ENCODE assay signal across 8 cellular contexts in the genomic region with DNA sequence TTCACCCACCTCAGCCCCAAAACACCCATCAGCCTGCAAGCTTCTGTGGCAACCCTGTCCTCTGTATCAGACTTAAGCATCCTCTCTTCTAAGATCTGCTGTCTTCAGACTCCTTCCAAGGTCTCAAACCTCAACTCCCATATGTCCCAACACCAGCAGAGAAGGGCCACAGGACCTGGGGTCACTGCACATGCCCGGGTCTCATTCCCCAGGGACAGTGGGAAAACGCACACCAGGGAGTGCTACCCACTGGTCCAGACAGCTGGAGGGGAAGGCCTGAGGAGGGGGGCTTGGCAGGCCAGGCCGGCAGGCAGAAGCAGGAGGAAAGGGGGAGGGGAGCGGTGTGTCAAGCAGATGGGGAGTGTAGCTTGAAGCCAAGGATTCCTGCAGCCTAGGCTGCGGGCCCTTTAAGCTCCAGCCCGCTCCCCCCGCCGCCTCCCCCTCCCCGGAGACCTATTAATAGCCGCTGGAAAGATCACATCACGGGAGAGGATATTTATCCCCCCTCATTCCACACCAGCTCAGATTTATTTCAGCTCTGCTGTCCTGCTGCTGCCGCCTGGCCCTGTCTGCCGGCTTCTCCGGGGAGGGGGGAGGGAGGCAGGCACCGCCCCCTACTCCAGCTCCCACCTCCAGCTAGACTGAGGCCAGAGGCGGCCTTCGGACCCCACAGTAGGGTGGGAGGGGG. TPM values are rescaled to one million over a fixed set of nuclear protein-coding genes. Genes with fewer than 3 reads are reported as not detected.
DNase-seq lines count a peak whose midpoint lies in the region; ATAC-seq and TF ChIP-seq lines count a peak whose summit lies in the region.

No MANE protein-coding gene starts in this region.

- DNase-seq in GM04504 (ENCODE audit: low read depth) (peak; percentile 87), NCI-H82 (lab: John Stamatoyannopoulos, UW) (peak; percentile 99), coronary artery (ENCODE audit: low spot score) (peak; percentile 92), left lung (peak; percentile 76 to 82), stromal cell of bone marrow (ENCODE audit: low read depth) (peak; percentile 85), GM19240 (ENCODE audit: insufficient read length, low spot score) (no peak)
- DNase-seq in central memory CD4-positive, alpha-beta T cell, result no peak

- intact Hi-C loops in left lung (cut with DNase I), result no loop called here

- H3K4me3 ChIP-seq in coronary artery (peak overlapping the region; percentile 82), left lung (peak overlapping the region; percentile 7 to 33)

- H3K4me1 ChIP-seq in left lung, result peaks cover 58 to 74% of the 10 kb centered on the region in 2 donors

- peak overlapping the region; percentile 96 to 100 for H3K27ac ChIP-seq in coronary artery
- peak overlapping the region; percentile 82 to 95 for H3K27ac ChIP-seq in left lung

- TF ChIP-seq CTCF in coronary artery (IDR thresholded peaks at IDR 0.05) (no peak), left lung (IDR thresholded peaks at IDR 0.05) (no peak)

- ATAC-seq in left lung, result peak; percentile 19
- no peak for ATAC-seq in GM19463 (IDR thresholded peaks at IDR 0.05; ENCODE audit: unreplicated experiment)

- H3K9me3 ChIP-seq in left lung, result no peaks in the 10 kb centered on the region

- peaks cover 0 to 40% of the 10 kb centered on the region in 2 donors for H3K36me3 ChIP-seq in left lung

- peaks cover 0 to 11% of the 10 kb centered on the region in 2 donors for H3K27me3 ChIP-seq in left lung

RNA-seq across cellular contexts. Expression of gene BCL9L, which starts 16.7 kb away (rescaled TPM):
- total RNA-seq in left lung, result 10 to 100 TPM; 79.4 to 88.9 TPM

RNA-seq across cellular contexts. Expression of gene CXCR5, which starts 25.4 kb away (rescaled TPM):
- total RNA-seq in left lung, result under 1 TPM in 1 of 2 donors, not detected in 1; 0.10 TPM

RNA-seq across cellular contexts. Expression of gene UPK2, which starts 47.0 kb away (rescaled TPM):
- total RNA-seq in left lung, result not detected

Comparison
In these comparisons a context has a peak if more than half of its experiments do, and no peak if none do; other contexts are left out.
1. DNase-seq: peak in GM04504 (single experiment), NCI-H82 (single experiment), coronary artery (single experiment), left lung (2 of 2) and stromal cell of bone marrow (single experiment); none in central memory CD4-positive, alpha-beta T cell (single experiment) and GM19240 (single experiment).